ENCODE assay signal across 18 cellular contexts in the genomic region with DNA sequence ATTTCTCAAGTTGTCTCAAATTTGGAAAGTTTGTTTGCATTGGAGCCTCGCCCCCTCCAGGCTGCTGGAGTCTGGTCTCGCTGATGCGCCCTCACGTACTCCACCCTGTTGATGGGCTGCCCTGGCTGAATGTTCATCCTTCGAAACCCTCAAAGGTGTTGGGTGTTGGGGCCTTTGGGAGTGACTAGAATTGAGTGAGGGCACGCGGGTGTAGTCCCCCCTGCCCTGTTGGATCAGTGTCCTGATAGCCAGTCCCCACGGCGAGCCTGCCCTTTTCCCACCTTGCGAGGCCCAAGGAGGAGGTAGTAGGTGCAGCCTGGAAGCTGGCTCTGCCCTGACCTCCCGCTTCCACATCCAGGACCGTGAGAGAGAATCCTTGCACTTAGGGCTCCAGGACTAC. TPM values are rescaled to one million over a fixed set of nuclear protein-coding genes. Genes with fewer than 3 reads are reported as not detected.
DNase-seq lines count a peak whose midpoint lies in the region; ATAC-seq and TF ChIP-seq lines count a peak whose summit lies in the region.
"Had no signal": no experiment of that assay in that cellular context is flagged by ENCODE, and none has a peak within 500 bp of the region (broad histone marks: within the 10 kb centered on the region; RNA-seq: fewer than 3 reads in every experiment).

No MANE protein-coding gene starts in this region.

- no peak overlapping the region for H3K27ac Mint-ChIP-seq in activated CD8-positive, alpha-beta memory T cell treated with anti-CD3 and anti-CD28 coated beads, Interleukin-2, amount 10 ng/mL, durations not matched to agents 7 days and 5 days
- no peak overlapping the region for H3K27ac Mint-ChIP-seq in natural killer cell treated with Interleukin-12 subunit alpha and Interleukin-12 subunit beta and Interleukin-15 and Interleukin-18, amount 100 ng/mL, for 72 hours
- no peak overlapping the region for H3K27ac Mint-ChIP-seq in natural killer cell
- H3K27ac Mint-ChIP-seq: CD8-positive, alpha-beta T cell had no signal

- CTCF ChIA-PET in activated CD8-positive, alpha-beta memory T cell treated with anti-CD3 and anti-CD28 coated beads, Interleukin-2, amount 10 ng/mL, durations not matched to agents 7 days and 5 days (lab: Charles Lee), result no interaction called here
- CTCF ChIA-PET in SK-N-SH (lab: Yijun Ruan, JAX), result no interaction called here

- no peaks in the 10 kb centered on the region for H3K4me1 ChIP-seq in osteoblast (ENCODE audit: insufficient read depth, low read length)
- no peaks in the 10 kb centered on the region for H3K4me1 ChIP-seq in aorta (ENCODE audit: control insufficient read depth in 1 of 2, insufficient read depth in 2 of 2, low read length in 2 of 2)
- peaks cover 0 to 8% of the 10 kb centered on the region in 2 experiments; a peak in 1 of 4 replicates for H3K4me1 ChIP-seq in SK-N-SH (ENCODE audit: control insufficient read depth in 1 of 2, insufficient read depth in 2 of 2, low read depth in 1 of 2, low read length in 1 of 2)

- H4K20me1 ChIP-seq in osteoblast (ENCODE audit: insufficient read depth, low read length), result peaks cover 66% of the 10 kb centered on the region
- peaks cover 33% of the 10 kb centered on the region for H4K20me1 ChIP-seq in SK-N-SH (ENCODE audit: insufficient read depth)

- H3K4me3 Mint-ChIP-seq in activated CD8-positive, alpha-beta memory T cell treated with anti-CD3 and anti-CD28 coated beads, Interleukin-2, amount 10 ng/mL, durations not matched to agents 7 days and 5 days, result no peak overlapping the region
- no peak overlapping the region for H3K4me3 Mint-ChIP-seq in natural killer cell treated with Interleukin-12 subunit alpha and Interleukin-12 subunit beta and Interleukin-15 and Interleukin-18, amount 100 ng/mL, for 72 hours
- no peak overlapping the region for H3K4me3 Mint-ChIP-seq in natural killer cell
- H3K4me3 Mint-ChIP-seq: CD8-positive, alpha-beta T cell had no signal

- H3K36me3 Mint-ChIP-seq in activated CD8-positive, alpha-beta memory T cell treated with anti-CD3 and anti-CD28 coated beads, Interleukin-2, amount 10 ng/mL, durations not matched to agents 7 days and 5 days, result peaks cover 60% of the 10 kb centered on the region
- peaks cover 12% of the 10 kb centered on the region for H3K36me3 Mint-ChIP-seq in natural killer cell treated with Interleukin-12 subunit alpha and Interleukin-12 subunit beta and Interleukin-15 and Interleukin-18, amount 100 ng/mL, for 72 hours
- no peaks in the 10 kb centered on the region for H3K36me3 Mint-ChIP-seq in natural killer cell

- H3K27me3 Mint-ChIP-seq in activated CD8-positive, alpha-beta memory T cell treated with anti-CD3 and anti-CD28 coated beads, Interleukin-2, amount 10 ng/mL, durations not matched to agents 7 days and 5 days, result no peaks in the 10 kb centered on the region
- no peaks in the 10 kb centered on the region for H3K27me3 Mint-ChIP-seq in natural killer cell treated with Interleukin-12 subunit alpha and Interleukin-12 subunit beta and Interleukin-15 and Interleukin-18, amount 100 ng/mL, for 72 hours
- no peaks in the 10 kb centered on the region for H3K27me3 Mint-ChIP-seq in natural killer cell (ENCODE audit: low read depth in 2 of 2)

- H3K9me2 ChIP-seq in SK-N-SH, result no peaks in the 10 kb centered on the region

- TF ChIP-seq RAD21 in SK-N-SH (IDR thresholded peaks at IDR 0.05; ENCODE audit: low read length), result no peak

- H3K4me3 ChIP-seq in osteoblast (ENCODE audit: insufficient read depth, low read length), result no peak overlapping the region
- H3K4me3 ChIP-seq in aorta (ENCODE audit: low read length in 2 of 2), result no peak overlapping the region
- H3K4me3 ChIP-seq in SK-N-SH (ENCODE audit: low read depth in 2 of 2, low read length in 1 of 2), result no peak overlapping the region
- H3K4me3 ChIP-seq: GM23248 had no signal

- H3K4me1 Mint-ChIP-seq in activated CD8-positive, alpha-beta memory T cell treated with anti-CD3 and anti-CD28 coated beads, Interleukin-2, amount 10 ng/mL, durations not matched to agents 7 days and 5 days, result peaks cover 32% of the 10 kb centered on the region
- peaks cover 20 to 24% of the 10 kb centered on the region in 2 donors for H3K4me1 Mint-ChIP-seq in natural killer cell treated with Interleukin-12 subunit alpha and Interleukin-12 subunit beta and Interleukin-15 and Interleukin-18, amount 100 ng/mL, for 72 hours (ENCODE audit: low read depth in 2 of 2)
- H3K4me1 Mint-ChIP-seq in natural killer cell, result peaks cover 20 to 32% of the 10 kb centered on the region in 2 donors

- H3K79me2 ChIP-seq in osteoblast (ENCODE audit: insufficient read depth, low read length), result peaks cover 98% of the 10 kb centered on the region
- H3K79me2 ChIP-seq in SK-N-SH (ENCODE audit: insufficient read depth), result peaks cover 94% of the 10 kb centered on the region

- POLR2A ChIA-PET in SK-N-SH (lab: Yijun Ruan, JAX), result no interaction called here

- no peak overlapping the region for H3K9ac ChIP-seq in SK-N-SH
- H3K9ac ChIP-seq: GM23248 had no signal

- H3K9me3 ChIP-seq in osteoblast (ENCODE audit: low read depth, low read length), result no peaks in the 10 kb centered on the region
- H3K9me3 ChIP-seq in aorta (ENCODE audit: control insufficient read depth, low read length), result no peaks in the 10 kb centered on the region
- no peaks in the 10 kb centered on the region for H3K9me3 ChIP-seq in SK-N-SH

- TF ChIP-seq CTCF in natural killer cell (IDR thresholded peaks at IDR 0.05) (no peak), osteoblast (IDR thresholded peaks at IDR 0.05; ENCODE audit: extremely low read depth, low read depth, low read length) (no peak), SK-N-SH (IDR thresholded peaks at IDR 0.05) (no peak)

- H2AFZ ChIP-seq in osteoblast (ENCODE audit: low read length), result no peak overlapping the region
- H2AFZ ChIP-seq in SK-N-SH (ENCODE audit: low read depth), result no peak overlapping the region
- H2AFZ ChIP-seq: GM23248 had no signal

- ATAC-seq in activated CD8-positive, alpha-beta memory T cell treated with anti-CD3 and anti-CD28 coated beads, Interleukin-2, amount 10 ng/mL, durations not matched to agents 7 days and 5 days, result no peak
- ATAC-seq in natural killer cell treated with Interleukin-12 subunit alpha and Interleukin-12 subunit beta and Interleukin-15 and Interleukin-18, amount 100 ng/mL, for 72 hours, result no peak
- ATAC-seq in natural killer cell (no peak), aorta (ENCODE audit: low FRiP score) (no peak), GM18519 (IDR thresholded peaks at IDR 0.05; ENCODE audit: low FRiP score, unreplicated experiment) (no peak)
- ATAC-seq: CD8-positive, alpha-beta T cell; HCT116 had no signal

- whole genome bisulfite sequencing in aorta, 2 donors, result 96 to 99% methylated on average over 12 of the region's 12 CpGs
- WGBS in SK-N-SH (ENCODE audit: low lambda C conversion rate), result 91% methylated on average over 8 of the region's 12 CpGs

- H3K4me2 ChIP-seq in osteoblast (ENCODE audit: insufficient read depth, low read length) (no peak overlapping the region), SK-N-SH (no peak overlapping the region)

- H3F3A ChIP-seq in SK-N-SH (replicated peaks; ENCODE audit: insufficient read depth), result peaks cover 6% of the 10 kb centered on the region

- H3K9me3 Mint-ChIP-seq in activated CD8-positive, alpha-beta memory T cell treated with anti-CD3 and anti-CD28 coated beads, Interleukin-2, amount 10 ng/mL, durations not matched to agents 7 days and 5 days (ENCODE audit: low read depth), result no peaks in the 10 kb centered on the region
- H3K9me3 Mint-ChIP-seq in natural killer cell treated with Interleukin-12 subunit alpha and Interleukin-12 subunit beta and Interleukin-15 and Interleukin-18, amount 100 ng/mL, for 72 hours, result no peaks in the 10 kb centered on the region
- no peaks in the 10 kb centered on the region for H3K9me3 Mint-ChIP-seq in natural killer cell
- H3K9me3 Mint-ChIP-seq: CD8-positive, alpha-beta T cell had no signal

- H3K27ac ChIP-seq in osteoblast (ENCODE audit: low read depth, low read length) (no peak overlapping the region), aorta (ENCODE audit: low read depth in 1 of 2, low read length in 2 of 2) (no peak overlapping the region), SK-N-SH (ENCODE audit: low read depth in 2 of 2, low read length in 1 of 2) (no peak overlapping the region)
- H3K27ac ChIP-seq: GM23248 had no signal

- intact Hi-C loops in natural killer cell (cut with micrococcal nuclease), result no loop called here
- intact Hi-C loops in aorta (cut with DNase I), result no loop called here

- DNase-seq in activated CD8-positive, alpha-beta memory T cell treated with anti-CD3 and anti-CD28 coated beads, Interleukin-2, amount 50 U/mL, for 4 hours, result peak; percentile 1
- DNase-seq in activated CD8-positive, alpha-beta memory T cell treated with anti-CD3 and anti-CD28 coated beads, Interleukin-2, amount 10 ng/mL, durations not matched to agents 7 days and 5 days, result no peak
- DNase-seq in natural killer cell treated with Interleukin-12 subunit alpha and Interleukin-12 subunit beta and Interleukin-15 and Interleukin-18, amount 100 ng/mL, for 72 hours (ENCODE audit: low spot score), result peak; percentile 20
- DNase-seq in natural killer cell (no peak), osteoblast (ENCODE audit: insufficient read length, low spot score, missing footprints) (peak; percentile 50), aorta (peak; percentile 16 to 50), SK-N-SH (no peak)
- DNase-seq: 8988T; CD8-positive, alpha-beta T cell; DMS79; GM23248; NCI-H187; NK-92 treated with Interleukin-12 subunit alpha and Interleukin-12 subunit beta, amount 100 ng/mL, for 24 hours; OCI-M1 had no signal

- peaks cover 35% of the 10 kb centered on the region for H3K36me3 ChIP-seq in osteoblast (ENCODE audit: insufficient read depth, low read length)
- H3K36me3 ChIP-seq in aorta (ENCODE audit: control insufficient read depth in 1 of 2, insufficient read depth in 2 of 2, low read length in 1 of 2), result no peaks in the 10 kb centered on the region
- peaks cover 12 to 33% of the 10 kb centered on the region in 2 experiments for H3K36me3 ChIP-seq in SK-N-SH (replicated peaks in 1 of 2; ENCODE audit: control insufficient read depth in 1 of 2, insufficient read depth in 2 of 2, low read length in 1 of 2)

- no peak for TF ChIP-seq EP300 in SK-N-SH (IDR thresholded peaks at IDR 0.05; ENCODE audit: borderline replicate concordance in 1 of 2, low read depth in 1 of 2, low read length in 1 of 2)

- H3K27me3 ChIP-seq in osteoblast (ENCODE audit: insufficient read depth, low read length) (no peaks in the 10 kb centered on the region), aorta (ENCODE audit: control insufficient read depth in 1 of 2, insufficient read depth in 2 of 2, low read length in 1 of 2) (no peaks in the 10 kb centered on the region), SK-N-SH (ENCODE audit: insufficient read depth) (no peaks in the 10 kb centered on the region)

RNA-seq across cellular contexts. Expression of a gene that starts 14.8 kb away (rescaled TPM):
- total RNA-seq in activated CD8-positive, alpha-beta memory T cell treated with anti-CD3 and anti-CD28 coated beads, Interleukin-2, amount 10 ng/mL, durations not matched to agents 7 days and 5 days, result 100 to 1,000 TPM; 168 to 175 TPM
- total RNA-seq in natural killer cell treated with Interleukin-12 subunit alpha and Interleukin-12 subunit beta and Interleukin-15 and Interleukin-18, amount 100 ng/mL, for 72 hours, result 100 to 1,000 TPM in 1 of 2 donors, 10 to 100 TPM in 1; 97.5 to 226 TPM
- total RNA-seq in natural killer cell (10 to 100 TPM; 26.3 to 44.3 (median 29.2) TPM), osteoblast (48.6 and 56.8 TPM in 2 replicates), aorta (10 to 100 TPM; 29.7 to 36.6 TPM)
- polyA plus RNA-seq in aorta (10 to 100 TPM; 17.4 to 36.4 TPM), SK-N-SH (2012; rRNA removed) (61.4 and 76.7 TPM in 2 replicates)
- 84.0 and 86.0 TPM in 2 replicates for polyA plus RNA-seq in SK-N-SH (2012; cell fraction: cytosol; rRNA removed)
- polyA plus RNA-seq in SK-N-SH (2012; cell fraction: nucleus; rRNA removed), result 70.1 and 82.8 TPM in 2 replicates

RNA-seq across cellular contexts. Expression of a gene that starts 58.6 kb away (rescaled TPM):
- total RNA-seq in activated CD8-positive, alpha-beta memory T cell treated with anti-CD3 and anti-CD28 coated beads, Interleukin-2, amount 10 ng/mL, durations not matched to agents 7 days and 5 days, result not detected
- not detected for total RNA-seq in natural killer cell treated with Interleukin-12 subunit alpha and Interleukin-12 subunit beta and Interleukin-15 and Interleukin-18, amount 100 ng/mL, for 72 hours
- total RNA-seq in natural killer cell (not detected), osteoblast (not detected in 2 replicates), aorta (not detected)
- polyA plus RNA-seq in aorta (not detected), SK-N-SH (2012; rRNA removed) (not detected in 2 replicates)
- polyA plus RNA-seq in SK-N-SH (2012; cell fraction: cytosol; rRNA removed), result not detected in 2 replicates
- polyA plus RNA-seq in SK-N-SH (2012; cell fraction: nucleus; rRNA removed), result not detected in 2 replicates
- total RNA-seq: CD8-positive, alpha-beta T cell; GM23248; RPMI7951 had no signal
- polyA plus RNA-seq: BJ, GM23248 had no signal

Comparison
In these comparisons a context has a peak if more than half of its experiments do, and no peak if none do; other contexts are left out.
1. DNase-seq: peak in activated CD8-positive, alpha-beta memory T cell treated with anti-CD3 and anti-CD28 coated beads, Interleukin-2, amount 50 U/mL, for 4 hours (single experiment), natural killer cell treated with Interleukin-12 subunit alpha and Interleukin-12 subunit beta and Interleukin-15 and Interleukin-18, amount 100 ng/mL, for 72 hours (single experiment), osteoblast (single experiment) and aorta (2 of 2); none in activated CD8-positive, alpha-beta memory T cell treated with anti-CD3 and anti-CD28 coated beads, Interleukin-2, amount 10 ng/mL, durations not matched to agents 7 days and 5 days (single experiment), natural killer cell (single experiment) and SK-N-SH (single experiment).